Comparison of ENCODE assay signal across 8 cellular contexts in genomic region chr9:99000480-99001395, GRCh38. TPM values are rescaled to one million over a fixed set of nuclear protein-coding genes. Genes with fewer than 3 reads are reported as not detected.
DNase-seq lines count a peak whose midpoint lies in the region; ATAC-seq and TF ChIP-seq lines count a peak whose summit lies in the region.

No MANE protein-coding gene starts in this region.

- ATAC-seq in central memory CD8-positive, alpha-beta T cell (replicated peaks; ENCODE audit: extremely low read depth, poor library complexity, severe bottlenecking) = peak; percentile 52
- ATAC-seq in right lobe of liver (peak; percentile 10 to 55 (median 47)), GM19035 (IDR thresholded peaks at IDR 0.05; ENCODE audit: unreplicated experiment) (no peak)
- peak; percentile 61 for ATAC-seq in stimulated activated effector memory CD8-positive, alpha-beta T cell treated with anti-CD3 and anti-CD28 coated beads, Interleukin-12 subunit alpha, Interleukin-12 subunit beta, amount 100 ng/mL, for 72 hours

- H3K36me3 ChIP-seq in CD4-positive, alpha-beta memory T cell (ENCODE audit: insufficient read depth, low read length) = no peaks in the 10 kb centered on the region
- H3K36me3 ChIP-seq in GM23248 (ENCODE audit: low read depth) = no peaks in the 10 kb centered on the region
- H3K36me3 ChIP-seq in WERI-Rb-1 = no peaks in the 10 kb centered on the region
- no peaks in the 10 kb centered on the region for H3K36me3 ChIP-seq in right lobe of liver

- H3K4me1 Mint-ChIP-seq in CD4-positive, alpha-beta memory T cell = peaks cover 14 to 23% (median 16%) of the 10 kb centered on the region in 4 donors
- peaks cover 34% of the 10 kb centered on the region for H3K4me1 Mint-ChIP-seq in central memory CD8-positive, alpha-beta T cell
- peaks cover 36% of the 10 kb centered on the region for H3K4me1 Mint-ChIP-seq in stimulated activated effector memory CD8-positive, alpha-beta T cell treated with anti-CD3 and anti-CD28 coated beads, Interleukin-12 subunit alpha, Interleukin-12 subunit beta, amount 100 ng/mL, for 72 hours

- H3K4me1 ChIP-seq in CD4-positive, alpha-beta memory T cell (ENCODE audit: insufficient read depth, low read length) = peaks cover 16% of the 10 kb centered on the region
- peaks cover 25% of the 10 kb centered on the region for H3K4me1 ChIP-seq in GM23248 (ENCODE audit: insufficient read depth)
- H3K4me1 ChIP-seq in right lobe of liver = peaks cover 0 to 10% (median 4%) of the 10 kb centered on the region in 4 donors

- H3K9me3 ChIP-seq in CD4-positive, alpha-beta memory T cell (ENCODE audit: control insufficient read depth in 1 of 2, low read length in 2 of 2) = no peaks in the 10 kb centered on the region
- no peaks in the 10 kb centered on the region for H3K9me3 ChIP-seq in GM23248 (ENCODE audit: low read depth)
- H3K9me3 ChIP-seq in WERI-Rb-1 (ENCODE audit: severe bottlenecking) = no peaks in the 10 kb centered on the region
- no peaks in the 10 kb centered on the region for H3K9me3 ChIP-seq in right lobe of liver

- no peaks in the 10 kb centered on the region for H3F3A ChIP-seq in GM23248 (ENCODE audit: insufficient read depth)

- in situ Hi-C loops in GM23248 (cut with MboI) = loop anchor here (25.0 kb wide), 1 partner anchor 137 kb away; no protein-coding TSS in a partner anchor

- POLR2A ChIA-PET in CD4-positive, alpha-beta memory T cell (lab: Charles Lee; ENCODE audit: partially characterized antibody) = interaction anchor here (0.9 to 3.0 kb wide), 3 partner anchors 112 to 141 kb away, joined by 3 to 10 read pairs (median 4); no protein-coding TSS in a partner anchor

- no peak overlapping the region for H3K9ac ChIP-seq in GM23248

- H4K20me1 ChIP-seq in GM23248 (ENCODE audit: insufficient read depth) = no peaks in the 10 kb centered on the region

- no peak for TF ChIP-seq POLR2A in right lobe of liver (IDR thresholded peaks at IDR 0.05)

- H3K9me3 Mint-ChIP-seq in CD4-positive, alpha-beta memory T cell = no peaks in the 10 kb centered on the region
- no peaks in the 10 kb centered on the region for H3K9me3 Mint-ChIP-seq in central memory CD8-positive, alpha-beta T cell
- H3K9me3 Mint-ChIP-seq in stimulated activated effector memory CD8-positive, alpha-beta T cell treated with anti-CD3 and anti-CD28 coated beads, Interleukin-12 subunit alpha, Interleukin-12 subunit beta, amount 100 ng/mL, for 72 hours = no peaks in the 10 kb centered on the region

- CTCF ChIA-PET in CD4-positive, alpha-beta memory T cell (lab: Charles Lee; ENCODE audit: partially characterized antibody) = interaction anchor here (0.6 to 15.9 kb wide), 36 partner anchors 11 to 1219 kb away, joined by 3 to 480 read pairs (median 4); partner anchors contain the start of genes GALNT12 and TGFBR1

- WGBS in GM23248 (ENCODE audit: low coverage in 1 of 2, low lambda C conversion rate in 2 of 2, missing lambda C conversion rate in 2 of 2), 2 experiments = 79 to 82% methylated on average over 5 of the region's 5 CpGs
- WGBS in right lobe of liver (ENCODE audit: insufficient coverage, low coverage, low lambda C conversion rate, missing lambda C conversion rate) = 57% methylated on average over 2 of the region's 5 CpGs

- H3K4me3 Mint-ChIP-seq in CD4-positive, alpha-beta memory T cell = peak overlapping the region in 1 of 8 donors; percentile 32
- no peak overlapping the region for H3K4me3 Mint-ChIP-seq in central memory CD8-positive, alpha-beta T cell
- no peak overlapping the region for H3K4me3 Mint-ChIP-seq in stimulated activated effector memory CD8-positive, alpha-beta T cell treated with anti-CD3 and anti-CD28 coated beads, Interleukin-12 subunit alpha, Interleukin-12 subunit beta, amount 100 ng/mL, for 72 hours

- no peaks in the 10 kb centered on the region for H3K36me3 Mint-ChIP-seq in CD4-positive, alpha-beta memory T cell
- H3K36me3 Mint-ChIP-seq in central memory CD8-positive, alpha-beta T cell (ENCODE audit: insufficient read depth) = no peaks in the 10 kb centered on the region
- H3K36me3 Mint-ChIP-seq in stimulated activated effector memory CD8-positive, alpha-beta T cell treated with anti-CD3 and anti-CD28 coated beads, Interleukin-12 subunit alpha, Interleukin-12 subunit beta, amount 100 ng/mL, for 72 hours = no peaks in the 10 kb centered on the region

- H3K27ac Mint-ChIP-seq in CD4-positive, alpha-beta memory T cell = peak overlapping the region in 1 of 7 donors; percentile 13
- no peak overlapping the region for H3K27ac Mint-ChIP-seq in central memory CD8-positive, alpha-beta T cell (ENCODE audit: low read depth)
- H3K27ac Mint-ChIP-seq in stimulated activated effector memory CD8-positive, alpha-beta T cell treated with anti-CD3 and anti-CD28 coated beads, Interleukin-12 subunit alpha, Interleukin-12 subunit beta, amount 100 ng/mL, for 72 hours = peak overlapping the region; percentile 38

- H3K27me3 ChIP-seq in CD4-positive, alpha-beta memory T cell (ENCODE audit: insufficient read depth, low read length) = no peaks in the 10 kb centered on the region
- H3K27me3 ChIP-seq in GM23248 (replicated peaks; ENCODE audit: insufficient read depth) = no peaks in the 10 kb centered on the region
- no peaks in the 10 kb centered on the region for H3K27me3 ChIP-seq in WERI-Rb-1 (ENCODE audit: insufficient read depth, low read depth, severe bottlenecking)
- H3K27me3 ChIP-seq in right lobe of liver = no peaks in the 10 kb centered on the region

- H3K4me3 ChIP-seq in CD4-positive, alpha-beta memory T cell (ENCODE audit: low read length in 2 of 2) = no peak overlapping the region
- no peak overlapping the region for H3K4me3 ChIP-seq in GM23248
- no peak overlapping the region for H3K4me3 ChIP-seq in WERI-Rb-1 (ENCODE audit: low read depth, low read length)
- no peak overlapping the region for H3K4me3 ChIP-seq in right lobe of liver

- H3K79me2 ChIP-seq in GM23248 (ENCODE audit: insufficient read depth) = no peaks in the 10 kb centered on the region

- no peak overlapping the region for H3K4me2 ChIP-seq in GM23248 (ENCODE audit: unreplicated experiment)

- peak; percentile 55 to 62 (median 60) for DNase-seq in CD4-positive, alpha-beta memory T cell
- DNase-seq in GM23248 (peak; percentile 82), NCI-H1694 treated with DMSO at 0.1 percent for 48 hours (lab: John Stamatoyannopoulos, UW) (peak; percentile 56), WERI-Rb-1 (peak; percentile 74), right lobe of liver (peak in 2 of 3 donors; percentile 42 to 54)
- DNase-seq in central memory CD8-positive, alpha-beta T cell (ENCODE audit: low spot score in 2 of 2) = peak; percentile 27 to 34
- DNase-seq in stimulated activated effector memory CD8-positive, alpha-beta T cell treated with anti-CD3 and anti-CD28 coated beads, Interleukin-12 subunit alpha, Interleukin-12 subunit beta, amount 100 ng/mL, for 72 hours (ENCODE audit: low spot score in 2 of 2) = no peak

- H3K9me2 ChIP-seq in GM23248 (ENCODE audit: insufficient read depth) = no peaks in the 10 kb centered on the region

- no peak overlapping the region for H2AFZ ChIP-seq in GM23248

- TF ChIP-seq CTCF in WERI-Rb-1 (IDR thresholded peaks at IDR 0.05; ENCODE audit: low read depth, low read length) (peak; percentile 85), right lobe of liver (IDR thresholded peaks at IDR 0.05) (peak; percentile 51 to 69 (median 58))

- H3K27me3 Mint-ChIP-seq in CD4-positive, alpha-beta memory T cell = no peaks in the 10 kb centered on the region
- peaks cover 17% of the 10 kb centered on the region for H3K27me3 Mint-ChIP-seq in central memory CD8-positive, alpha-beta T cell

- H3K27ac ChIP-seq in CD4-positive, alpha-beta memory T cell (ENCODE audit: low read depth, low read length) = no peak overlapping the region
- no peak overlapping the region for H3K27ac ChIP-seq in GM23248
- no peak overlapping the region for H3K27ac ChIP-seq in WERI-Rb-1
- no peak overlapping the region for H3K27ac ChIP-seq in right lobe of liver

- intact Hi-C loops in CD4-positive, alpha-beta memory T cell (cut with micrococcal nuclease) = loop anchor here (1.0 kb wide), 4 partner anchors 25 to 184 kb away; partner anchors contain the start of gene TGFBR1
- intact Hi-C loops in right lobe of liver (cut with DNase I) = no loop called here

RNA-seq across cellular contexts. Expression of gene COL15A1, which starts 57.0 kb away (rescaled TPM):
- not detected for total RNA-seq in CD4-positive, alpha-beta memory T cell
- polyA plus RNA-seq in CD4-positive, alpha-beta memory T cell = not detected
- 16.8 and 17.8 TPM in 2 replicates for total RNA-seq in GM23248 (2014; rRNA removed; shearing (Covaris generic))
- polyA plus RNA-seq in GM23248 (2016; fragmentation: Nextera tagmentation; extraction: Ambion mirVana) = 8.8 and 9.7 TPM in 2 replicates
- total RNA-seq in right lobe of liver = under 1 TPM in 4 of 6 experiments, not detected in 2; 0.07 to 0.58 (median 0.11) TPM

Comparison
In these comparisons a context has a peak if more than half of its experiments do, and no peak if none do; other contexts are left out.
1. DNase-seq: peak in CD4-positive, alpha-beta memory T cell (5 of 5), GM23248 (single experiment), NCI-H1694 treated with DMSO at 0.1 percent for 48 hours (single experiment), WERI-Rb-1 (single experiment), central memory CD8-positive, alpha-beta T cell (2 of 2) and right lobe of liver (2 of 3); none in stimulated activated effector memory CD8-positive, alpha-beta T cell treated with anti-CD3 and anti-CD28 coated beads, Interleukin-12 subunit alpha, Interleukin-12 subunit beta, amount 100 ng/mL, for 72 hours (0 of 2).
2. RNA of gene COL15A1, which starts 57.0 kb away (total RNA-seq): 16.8 to 17.8 TPM in GM23248; 0.07 to 0.58 TPM in right lobe of liver and not detected in CD4-positive, alpha-beta memory T cell; every median in the first group is over 10 times any median in the second.